ENCODE assay signal across 8 cellular contexts in genomic region chr3:15332405-15333098, GRCh38. TPM values are rescaled to one million over a fixed set of nuclear protein-coding genes. Genes with fewer than 3 reads are reported as not detected.
A peak's percentile ranks its signal among the peaks of the same experiment; 100 is the strongest.
DNase-seq lines count a peak whose midpoint lies in the region; ATAC-seq and FAIRE-seq lines count a peak whose summit lies in the region.

A gene with protein sequence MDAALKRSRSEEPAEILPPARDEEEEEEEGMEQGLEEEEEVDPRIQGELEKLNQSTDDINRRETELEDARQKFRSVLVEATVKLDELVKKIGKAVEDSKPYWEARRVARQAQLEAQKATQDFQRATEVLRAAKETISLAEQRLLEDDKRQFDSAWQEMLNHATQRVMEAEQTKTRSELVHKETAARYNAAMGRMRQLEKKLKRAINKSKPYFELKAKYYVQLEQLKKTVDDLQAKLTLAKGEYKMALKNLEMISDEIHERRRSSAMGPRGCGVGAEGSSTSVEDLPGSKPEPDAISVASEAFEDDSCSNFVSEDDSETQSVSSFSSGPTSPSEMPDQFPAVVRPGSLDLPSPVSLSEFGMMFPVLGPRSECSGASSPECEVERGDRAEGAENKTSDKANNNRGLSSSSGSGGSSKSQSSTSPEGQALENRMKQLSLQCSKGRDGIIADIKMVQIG (minus strand): TSS chr3:15332586. CDS start chr3:15332408, 178 bp downstream.

- peak within 1 kb of the TSS; percentile 97 to 99 (median 98) for H3K4me3 Mint-ChIP-seq in naive B cell

- peak; percentile 84 for ATAC-seq in HG03432 (IDR thresholded peaks at IDR 0.05; ENCODE audit: unreplicated experiment)
- ATAC-seq in naive B cell (ENCODE audit: low read depth in 2 of 2), result peak; percentile 83 to 84

- peak within 1 kb of the TSS; percentile 62 for H3K9ac ChIP-seq in BLaER1

- H3K36me3 Mint-ChIP-seq in naive B cell, result peaks cover 15 to 22% of the 10 kb centered on the region in 2 donors

- no peak for FAIRE-seq in RCC 7860 (lab: Jason Lieb, UNC)

- DNase-seq in GM19238 (ENCODE audit: insufficient read length, low spot score), result peak; percentile 74
- DNase-seq in RCC 7860 (ENCODE audit: low spot score), result peak; percentile 14
- peak; percentile 50 to 59 for DNase-seq in activated T-helper 1 cell treated with anti-CD3 and anti-CD28 coated beads, Interleukin-2, amount 50 U/mL, for 16 hours (ENCODE audit: low read depth in 1 of 2, low spot score in 1 of 2)
- DNase-seq in fibroblast of gingiva (ENCODE audit: low read depth), result peak; percentile 54
- peak; percentile 76 for DNase-seq in naive B cell
- DNase-seq in stimulated activated naive CD4-positive, alpha-beta T cell treated with Interleukin-2 at 50 U/mL for 16 hours (lab: John Stamatoyannopoulos, UW), result peak; percentile 74

- H3K27ac ChIP-seq in BLaER1, result no peak within 1 kb of the TSS

- no peaks in the 10 kb centered on the region for H3K36me3 ChIP-seq in BLaER1

- H3K9me3 Mint-ChIP-seq in naive B cell, result no peaks in the 10 kb centered on the region

- peaks cover 49 to 71% (median 58%) of the 10 kb centered on the region in 3 donors for H3K4me1 Mint-ChIP-seq in naive B cell

- peak within 1 kb of the TSS; percentile 99 for H3K4me2 ChIP-seq in BLaER1

- H3K27ac Mint-ChIP-seq in naive B cell, result peak within 1 kb of the TSS; percentile 89 to 99 (median 96)

- H3K27me3 ChIP-seq in BLaER1, result peaks cover 53% of the 10 kb centered on the region

- peaks cover 22% of the 10 kb centered on the region for H3K4me1 ChIP-seq in BLaER1

- no peaks in the 10 kb centered on the region for H3K9me3 ChIP-seq in BLaER1

- no peaks in the 10 kb centered on the region for H3K27me3 Mint-ChIP-seq in naive B cell

- H4K20me1 ChIP-seq in BLaER1, result peaks cover 24% of the 10 kb centered on the region; the same call in 1 of the 2 replicates

- peak within 1 kb of the TSS; percentile 78 for H3K4me3 ChIP-seq in BLaER1

RNA-seq across cellular contexts. Expression of the gene that starts here (rescaled TPM):
- polyA plus RNA-seq in naive B cell (ENCODE audit: low read depth in 6 of 6), result 100 to 1,000 TPM in 5 of 6 donors, 10 to 100 TPM in 1; 71.3 to 177 (median 131) TPM

Comparison
In these comparisons a context has a peak if more than half of its experiments do, and no peak if none do; other contexts are left out.
1. DNase-seq: peak in every context shown above with its lines; median percentile 76 in naive B cell; 74 in GM19238; 74 in stimulated activated naive CD4-positive, alpha-beta T cell treated with Interleukin-2 at 50 U/mL for 16 hours; 54 in activated T-helper 1 cell treated with anti-CD3 and anti-CD28 coated beads, Interleukin-2, amount 50 U/mL, for 16 hours; 54 in fibroblast of gingiva; 14 in RCC 7860.